Comparison of ENCODE assay signal across 8 cellular contexts in the genomic region with DNA sequence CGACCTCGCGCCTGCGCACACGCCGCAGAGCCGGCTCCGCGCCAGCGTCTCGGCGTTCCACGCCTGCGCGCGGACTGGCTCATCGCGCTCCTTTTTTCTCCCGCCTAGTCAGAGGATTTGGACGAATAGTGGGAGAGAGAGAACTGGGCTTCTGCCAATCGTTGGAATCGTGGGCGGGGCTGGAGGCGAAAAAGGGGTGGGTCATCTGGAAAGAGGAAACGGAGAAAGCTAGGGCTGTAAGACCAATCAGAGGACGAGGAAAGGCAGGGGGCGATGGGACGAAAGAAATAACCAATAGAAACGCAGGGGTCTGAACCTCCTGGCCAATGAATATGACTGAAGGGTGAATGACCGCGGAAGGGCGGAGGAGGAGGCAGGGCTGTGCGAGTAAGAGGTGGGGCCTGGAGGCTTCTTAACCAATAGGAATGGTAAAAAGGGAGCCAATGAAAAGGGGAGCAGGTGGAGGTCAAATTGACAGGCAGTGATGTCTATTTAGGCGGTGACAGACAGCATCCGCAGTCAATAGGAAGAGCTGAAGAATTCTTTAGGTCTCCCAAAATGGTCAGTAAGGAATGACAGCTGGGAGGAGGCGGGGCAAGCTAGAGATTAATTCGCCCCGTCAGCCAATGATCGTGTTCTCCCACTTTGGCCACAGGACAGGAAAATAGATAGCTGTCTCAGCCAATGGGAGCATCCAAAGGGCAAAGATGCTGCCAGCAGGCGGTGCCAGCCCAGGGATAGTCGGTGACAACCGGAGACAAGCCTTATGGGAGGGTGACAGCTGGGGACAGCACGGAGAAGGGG. TPM values are rescaled to one million over a fixed set of nuclear protein-coding genes. Genes with fewer than 3 reads are reported as not detected.
A peak's percentile ranks its signal among the peaks of the same experiment; 100 is the strongest.
DNase-seq lines count a peak whose midpoint lies in the region; ATAC-seq and TF ChIP-seq lines count a peak whose summit lies in the region.

A gene with protein sequence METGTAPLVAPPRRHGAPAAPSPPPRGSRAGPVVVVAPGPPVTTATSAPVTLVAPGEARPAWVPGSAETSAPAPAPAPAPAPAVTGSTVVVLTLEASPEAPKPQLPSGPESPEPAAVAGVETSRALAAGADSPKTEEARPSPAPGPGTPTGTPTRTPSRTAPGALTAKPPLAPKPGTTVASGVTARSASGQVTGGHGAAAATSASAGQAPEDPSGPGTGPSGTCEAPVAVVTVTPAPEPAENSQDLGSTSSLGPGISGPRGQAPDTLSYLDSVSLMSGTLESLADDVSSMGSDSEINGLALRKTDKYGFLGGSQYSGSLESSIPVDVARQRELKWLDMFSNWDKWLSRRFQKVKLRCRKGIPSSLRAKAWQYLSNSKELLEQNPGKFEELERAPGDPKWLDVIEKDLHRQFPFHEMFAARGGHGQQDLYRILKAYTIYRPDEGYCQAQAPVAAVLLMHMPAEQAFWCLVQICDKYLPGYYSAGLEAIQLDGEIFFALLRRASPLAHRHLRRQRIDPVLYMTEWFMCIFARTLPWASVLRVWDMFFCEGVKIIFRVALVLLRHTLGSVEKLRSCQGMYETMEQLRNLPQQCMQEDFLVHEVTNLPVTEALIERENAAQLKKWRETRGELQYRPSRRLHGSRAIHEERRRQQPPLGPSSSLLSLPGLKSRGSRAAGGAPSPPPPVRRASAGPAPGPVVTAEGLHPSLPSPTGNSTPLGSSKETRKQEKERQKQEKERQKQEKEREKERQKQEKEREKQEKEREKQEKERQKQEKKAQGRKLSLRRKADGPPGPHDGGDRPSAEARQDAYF (minus strand): TSS at position 51 of the 804 bp plus-strand sequence. CDS start 311 bp downstream, outside the sequence.

- DNase-seq in NCI-H1930 (lab: John Stamatoyannopoulos, UW): peak; percentile 100
- DNase-seq in T-helper 22 cell (ENCODE audit: low read depth): peak; percentile 99
- DNase-seq in ascending aorta (ENCODE audit: low spot score in 2 of 2): peak; percentile 99 to 100
- peak; percentile 96 for DNase-seq in left ventricle myocardium superior
- DNase-seq in progenitor cell of endocrine pancreas (ENCODE audit: low spot score, unreplicated experiment): peak; percentile 98
- peak; percentile 98 for DNase-seq in upper lobe of right lung

- intact Hi-C loops in ascending aorta (cut with DNase I) (loop anchor here (1.0 to 10.0 kb wide), 9 partner anchors 8 to 556 kb away; a partner anchor contains a TSS), left ventricle myocardium superior (cut with micrococcal nuclease) (no loop called here), upper lobe of right lung (cut with DNase I) (no loop called here)

- no peaks in the 10 kb centered on the region for H3K36me3 Mint-ChIP-seq in progenitor cell of endocrine pancreas (ENCODE audit: insufficient read depth)

- peak within 1 kb of the TSS; percentile 78 to 82 for H3K4me3 ChIP-seq in ascending aorta
- peak within 1 kb of the TSS; percentile 67 for H3K4me3 ChIP-seq in upper lobe of right lung

- no peak for TF ChIP-seq CTCF in ascending aorta (IDR thresholded peaks at IDR 0.05)
- no peak for TF ChIP-seq CTCF in progenitor cell of endocrine pancreas (IDR thresholded peaks at IDR 0.05; ENCODE audit: unreplicated experiment)
- peak; percentile 39 for TF ChIP-seq CTCF in upper lobe of right lung (IDR thresholded peaks at IDR 0.05)

- H3K27me3 ChIP-seq in ascending aorta: no peaks in the 10 kb centered on the region
- no peaks in the 10 kb centered on the region for H3K27me3 ChIP-seq in upper lobe of right lung

- H3K36me3 ChIP-seq in ascending aorta (peaks cover 2 to 3% of the 10 kb centered on the region in 2 donors), upper lobe of right lung (peaks cover 1% of the 10 kb centered on the region)

- H3K4me1 ChIP-seq in ascending aorta: peaks cover 13 to 26% of the 10 kb centered on the region in 2 donors
- H3K4me1 ChIP-seq in upper lobe of right lung: peaks cover 29% of the 10 kb centered on the region

- H3K9me3 ChIP-seq in ascending aorta (no peaks in the 10 kb centered on the region), upper lobe of right lung (no peaks in the 10 kb centered on the region)

- no peaks in the 10 kb centered on the region for H3K27me3 Mint-ChIP-seq in progenitor cell of endocrine pancreas

- no peaks in the 10 kb centered on the region for H3K9me3 Mint-ChIP-seq in progenitor cell of endocrine pancreas (ENCODE audit: low read depth)

- ATAC-seq in GM18498 (IDR thresholded peaks at IDR 0.05; ENCODE audit: unreplicated experiment) (peak; percentile 79), HG02973 (IDR thresholded peaks at IDR 0.05; ENCODE audit: unreplicated experiment) (peak; percentile 77), left ventricle myocardium superior (peak; percentile 92), upper lobe of right lung (peak; percentile 92)

- H3K27ac ChIP-seq in ascending aorta: peak within 1 kb of the TSS; percentile 85 to 88
- H3K27ac ChIP-seq in upper lobe of right lung: peak within 1 kb of the TSS; percentile 87

- H3K4me1 Mint-ChIP-seq in progenitor cell of endocrine pancreas (ENCODE audit: low read depth): peaks cover 38% of the 10 kb centered on the region

- peak within 1 kb of the TSS; percentile 99 for H3K27ac Mint-ChIP-seq in progenitor cell of endocrine pancreas

- peak within 1 kb of the TSS; percentile 82 for H3K4me3 Mint-ChIP-seq in progenitor cell of endocrine pancreas (ENCODE audit: low read depth)

RNA-seq across cellular contexts. Expression of the gene that starts here (rescaled TPM):
- total RNA-seq in ascending aorta (20.9 TPM), left ventricle myocardium superior (26.4 TPM), progenitor cell of endocrine pancreas (51.0 and 51.8 TPM in 2 replicates), upper lobe of right lung (36.0 TPM)

Comparison
In these comparisons a context has a peak if more than half of its experiments do, and no peak if none do; other contexts are left out.
1. Peak in every context shown above with its lines: DNase-seq, ATAC-seq, H3K4me3 ChIP-seq and H3K27ac ChIP-seq.